ENCODE assay signal across 16 cellular contexts in genomic region chrX:150627957-150628356, GRCh38.
"Had no signal": no experiment of that assay in that cellular context is flagged by ENCODE, and none has a peak within 500 bp of the region (broad histone marks: within the 10 kb centered on the region; RNA-seq: fewer than 3 reads in every experiment).

No MANE protein-coding gene starts in this region.

- H3K27me3 ChIP-seq: hepatocyte, neural progenitor cell, ovary, thyroid gland had no signal

- H3K27me3 Mint-ChIP-seq: activated CD4-positive, alpha-beta memory T cell treated with anti-CD3 and anti-CD28 coated beads for 36 hours; brain; central memory CD8-positive, alpha-beta T cell; dendritic cell treated with granulocyte-macrophage colony-stimulating factor and Interleukin-4, amounts not matched to agents 40 ng/mL and 50 ng/mL, for 4 days had no signal

- H3K4me1 ChIP-seq: thyroid gland had no signal

- H3K4me3 ChIP-seq: hepatocyte, neural progenitor cell, ovary, thyroid gland had no signal

- H3K4me3 Mint-ChIP-seq: activated CD4-positive, alpha-beta memory T cell treated with anti-CD3 and anti-CD28 coated beads for 36 hours; brain; central memory CD8-positive, alpha-beta T cell; dendritic cell treated with granulocyte-macrophage colony-stimulating factor and Interleukin-4, amounts not matched to agents 40 ng/mL and 50 ng/mL, for 4 days; neural progenitor cell had no signal

- H2AFZ ChIP-seq: hepatocyte, neural progenitor cell had no signal

- H3K27ac ChIP-seq: hepatocyte, neural progenitor cell, ovary, thyroid gland had no signal

- H3K9me3 ChIP-seq: ovary, thyroid gland had no signal

- H3K27ac Mint-ChIP-seq: activated CD4-positive, alpha-beta memory T cell treated with anti-CD3 and anti-CD28 coated beads for 36 hours; brain; dendritic cell treated with granulocyte-macrophage colony-stimulating factor and Interleukin-4, amounts not matched to agents 40 ng/mL and 50 ng/mL, for 4 days; neural progenitor cell had no signal

- DNase-seq: activated CD4-positive, alpha-beta memory T cell treated with anti-CD3 and anti-CD28 coated beads for 36 hours; activated CD4-positive, CD25-positive, alpha-beta regulatory T cell treated with anti-CD3 and anti-CD28 coated beads, Interleukin-2, amount 50 U/mL, for 72 hours; activated CD8-positive, alpha-beta memory T cell treated with anti-CD3 and anti-CD28 coated beads, Interleukin-2, amount 50 U/mL, for 4 hours; activated naive CD4-positive, alpha-beta T cell treated with anti-CD3 and anti-CD28 coated beads, Interleukin-2, amount 50 U/mL, for 16 hours; amniotic stem cell; erythroblast; kidney glomerular epithelial cell; midbrain; ovary; stimulated activated CD4-positive, alpha-beta T cell treated with anti-CD3 and anti-CD28 coated beads, Interleukin-4, amount 100 ng/mL, for 4 hours; thyroid gland had no signal

- H3K9me3 Mint-ChIP-seq: activated CD4-positive, alpha-beta memory T cell treated with anti-CD3 and anti-CD28 coated beads for 36 hours; central memory CD8-positive, alpha-beta T cell; dendritic cell treated with granulocyte-macrophage colony-stimulating factor and Interleukin-4, amounts not matched to agents 40 ng/mL and 50 ng/mL, for 4 days; neural progenitor cell had no signal

- H3K9ac ChIP-seq: neural progenitor cell had no signal

- H3K79me2 ChIP-seq: hepatocyte had no signal

- H3K4me1 Mint-ChIP-seq: central memory CD8-positive, alpha-beta T cell; neural progenitor cell had no signal

- H3K36me3 ChIP-seq: neural progenitor cell, ovary had no signal

- H3K4me2 ChIP-seq: hepatocyte, neural progenitor cell had no signal
